Comparison of ENCODE assay signal across 8 cellular contexts in the genomic region with DNA sequence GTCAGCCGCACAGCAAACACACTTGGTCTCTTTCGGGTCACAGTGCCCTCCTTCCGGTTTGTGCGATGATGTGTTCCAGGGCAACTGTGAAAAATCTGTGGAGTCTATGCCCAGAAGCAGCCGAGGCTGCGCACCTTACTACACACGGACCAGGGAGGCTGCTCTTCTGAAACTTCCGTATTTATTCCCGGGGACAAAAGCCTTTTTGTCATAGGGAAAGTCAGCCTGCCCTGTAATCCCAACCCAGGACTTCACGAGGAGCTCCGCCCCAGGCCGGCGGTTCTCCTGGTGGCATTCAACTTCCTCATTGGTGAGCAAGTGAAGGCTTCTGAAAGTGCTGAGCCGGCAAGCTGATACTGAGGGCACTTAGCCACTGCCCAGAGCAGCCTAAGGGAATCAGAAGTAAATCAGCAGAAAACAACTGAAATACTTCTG.
DNase-seq lines count a peak whose midpoint lies in the region; ATAC-seq, FAIRE-seq and TF ChIP-seq lines count a peak whose summit lies in the region.

No MANE protein-coding gene starts in this region.

- intact Hi-C loops in kidney (cut with DNase I), result no loop called here

- peaks cover 14% of the 10 kb centered on the region for H3K4me1 Mint-ChIP-seq in activated naive CD8-positive, alpha-beta T cell treated with anti-CD3 and anti-CD28 coated beads, Interleukin-2, amount 50 U/mL, for 24 hours

- H3K36me3 ChIP-seq in MM.1S (replicated peaks; ENCODE audit: insufficient read depth, low read length) (no peaks in the 10 kb centered on the region), kidney (ENCODE audit: control insufficient read depth in 1 of 2, insufficient read depth in 2 of 2, low read length in 2 of 2) (no peaks in the 10 kb centered on the region), stomach smooth muscle (ENCODE audit: control insufficient read depth in 2 of 2, insufficient read depth in 2 of 2, low read length in 2 of 2) (no peaks in the 10 kb centered on the region)

- peak overlapping the region; percentile 92 for H3K4me2 ChIP-seq in MM.1S (ENCODE audit: low read depth, low read length)

- ATAC-seq in GM18502 (IDR thresholded peaks at IDR 0.05; ENCODE audit: poor library complexity, unreplicated experiment) (peak; percentile 81), HG03571 (IDR thresholded peaks at IDR 0.05; ENCODE audit: unreplicated experiment) (no peak)
- peak; percentile 43 for ATAC-seq in activated naive CD8-positive, alpha-beta T cell treated with anti-CD3 and anti-CD28 coated beads, Interleukin-2, amount 50 U/mL, for 24 hours

- H3F3A ChIP-seq in MM.1S (ENCODE audit: insufficient read depth, low read length), result peaks cover 21% of the 10 kb centered on the region

- H3K9me3 Mint-ChIP-seq in activated naive CD8-positive, alpha-beta T cell treated with anti-CD3 and anti-CD28 coated beads, Interleukin-2, amount 50 U/mL, for 24 hours, result no peaks in the 10 kb centered on the region

- H3K79me2 ChIP-seq in MM.1S (ENCODE audit: low read length), result peaks cover 11% of the 10 kb centered on the region; the same call in 1 of the 2 replicates

- no peak overlapping the region for H3K27ac Mint-ChIP-seq in activated naive CD8-positive, alpha-beta T cell treated with anti-CD3 and anti-CD28 coated beads, Interleukin-2, amount 50 U/mL, for 24 hours

- peak overlapping the region; percentile 80 for H3K9ac ChIP-seq in MM.1S (ENCODE audit: low read length)
- H3K9ac ChIP-seq in kidney (ENCODE audit: low read length in 2 of 2), result peak overlapping the region; percentile 27 to 78
- peak overlapping the region; percentile 12 to 13 for H3K9ac ChIP-seq in stomach smooth muscle (ENCODE audit: low read length in 2 of 2)

- peak overlapping the region; percentile 97 for H3K27ac ChIP-seq in MM.1S (ENCODE audit: low read length)
- H3K27ac ChIP-seq in kidney (ENCODE audit: low read depth in 2 of 2, low read length in 2 of 2), result peak overlapping the region; percentile 78 to 86
- no peak overlapping the region for H3K27ac ChIP-seq in stomach smooth muscle (ENCODE audit: low read length)

- H3K27me3 Mint-ChIP-seq in activated naive CD8-positive, alpha-beta T cell treated with anti-CD3 and anti-CD28 coated beads, Interleukin-2, amount 50 U/mL, for 24 hours, result peaks cover 29% of the 10 kb centered on the region

- H4K20me1 ChIP-seq in MM.1S (ENCODE audit: insufficient read depth, low read length), result no peaks in the 10 kb centered on the region

- TF ChIP-seq CTCF in MM.1S (IDR thresholded peaks at IDR 0.05; ENCODE audit: low read length) (no peak), kidney (IDR thresholded peaks at IDR 0.05; ENCODE audit: borderline replicate concordance, extremely low read depth, insufficient read depth) (no peak)

- peak overlapping the region; percentile 90 for H2AFZ ChIP-seq in MM.1S (ENCODE audit: low read length)

- H3K27me3 ChIP-seq in MM.1S (replicated peaks; ENCODE audit: insufficient read depth, low read length) (no peaks in the 10 kb centered on the region), stomach smooth muscle (ENCODE audit: control insufficient read depth in 1 of 2, insufficient read depth in 2 of 2, low read length in 2 of 2) (no peaks in the 10 kb centered on the region)

- no peaks in the 10 kb centered on the region for H3K9me2 ChIP-seq in MM.1S (replicated peaks; ENCODE audit: insufficient read depth, low read length)

- peak overlapping the region; percentile 68 for H3K4me3 ChIP-seq in MM.1S (ENCODE audit: low read length)
- H3K4me3 ChIP-seq in kidney (ENCODE audit: low read length in 2 of 2), result peak overlapping the region; percentile 48 to 54
- no peak overlapping the region for H3K4me3 ChIP-seq in stomach smooth muscle (ENCODE audit: low read length in 2 of 2)

- DNase-seq in MM.1S, result peak; percentile 89
- peak; percentile 8 for DNase-seq in activated naive CD8-positive, alpha-beta T cell treated with anti-CD3 and anti-CD28 coated beads, Interleukin-2, amount 50 U/mL, for 24 hours
- peak; percentile 90 for DNase-seq in kidney
- DNase-seq in A172 (ENCODE audit: low spot score), result no peak
- DNase-seq in D341Med (ENCODE audit: low spot score), result no peak

- H3K9me3 ChIP-seq in MM.1S (replicated peaks; ENCODE audit: insufficient read depth, low read length) (no peaks in the 10 kb centered on the region), kidney (ENCODE audit: control insufficient read depth in 1 of 2, low read length in 2 of 2) (no peaks in the 10 kb centered on the region), stomach smooth muscle (ENCODE audit: control insufficient read depth in 2 of 2, low read length in 2 of 2) (no peaks in the 10 kb centered on the region)

- peaks cover 26% of the 10 kb centered on the region for H3K4me1 ChIP-seq in MM.1S (ENCODE audit: low read length)
- H3K4me1 ChIP-seq in kidney (ENCODE audit: control insufficient read depth in 1 of 2, insufficient read depth in 1 of 2, low read depth in 1 of 2, low read length in 2 of 2), result peaks cover 11 to 12% of the 10 kb centered on the region in 2 donors
- H3K4me1 ChIP-seq in stomach smooth muscle (ENCODE audit: control insufficient read depth, insufficient read depth, low read length), result peaks cover 8% of the 10 kb centered on the region

- no peak for FAIRE-seq in kidney (lab: Jason Lieb, UNC)

- no peaks in the 10 kb centered on the region for H3K36me3 Mint-ChIP-seq in activated naive CD8-positive, alpha-beta T cell treated with anti-CD3 and anti-CD28 coated beads, Interleukin-2, amount 50 U/mL, for 24 hours (ENCODE audit: low read depth)

- peak overlapping the region; percentile 39 for H3K4me3 Mint-ChIP-seq in activated naive CD8-positive, alpha-beta T cell treated with anti-CD3 and anti-CD28 coated beads, Interleukin-2, amount 50 U/mL, for 24 hours

Comparison
In these comparisons a context has a peak if more than half of its experiments do, and no peak if none do; other contexts are left out.
1. DNase-seq: peak in MM.1S (single experiment), activated naive CD8-positive, alpha-beta T cell treated with anti-CD3 and anti-CD28 coated beads, Interleukin-2, amount 50 U/mL, for 24 hours (single experiment) and kidney (single experiment); none in A172 (single experiment) and D341Med (single experiment).
2. H3K4me3 ChIP-seq: peak in MM.1S (single experiment) and kidney (2 of 2); none in stomach smooth muscle (0 of 2).
3. H3K9ac ChIP-seq: peak in every context shown above with its lines; median percentile 80 in MM.1S; 52 in kidney; 12 in stomach smooth muscle.